In genomic region chr9:34637356-34638137, GRCh38 we compare ENCODE assay signal across 8 cellular contexts. TPM values are rescaled to one million over a fixed set of nuclear protein-coding genes. Genes with fewer than 3 reads are reported as not detected.
DNase-seq lines count a peak whose midpoint lies in the region; ATAC-seq and TF ChIP-seq lines count a peak whose summit lies in the region.

Gene SIGMAR1, minus strand, starts transcription at chr9:34637787. Its CDS starts 90 bp downstream, at chr9:34637697.

- CTCF ChIA-PET in activated CD4-positive, alpha-beta T cell treated with anti-CD3 and anti-CD28 coated beads for 36 hours (lab: Charles Lee), result interaction anchor here (0.6 to 8.3 kb wide), 18 partner anchors 10 to 375 kb away, joined by 3 to 131 read pairs (median 5); partner anchors contain the start of genes DCTN3, GALT, IL11RA and RPP25L

- peak within 1 kb of the TSS; percentile 64 for H3K4me3 ChIP-seq in kidney epithelial cell (ENCODE audit: low read depth, low read length)

- H3K9me3 Mint-ChIP-seq in activated CD4-positive, alpha-beta T cell treated with anti-CD3 and anti-CD28 coated beads for 36 hours (ENCODE audit: low read depth), result no peaks in the 10 kb centered on the region
- no peaks in the 10 kb centered on the region for H3K9me3 Mint-ChIP-seq in chondrocyte (ENCODE audit: low read depth)

- H3K27ac Mint-ChIP-seq in activated CD4-positive, alpha-beta T cell treated with anti-CD3 and anti-CD28 coated beads for 36 hours, result peak within 1 kb of the TSS; percentile 92
- peak within 1 kb of the TSS; percentile 80 for H3K27ac Mint-ChIP-seq in chondrocyte (ENCODE audit: unreplicated experiment)

- H3K36me3 Mint-ChIP-seq in activated CD4-positive, alpha-beta T cell treated with anti-CD3 and anti-CD28 coated beads for 36 hours (ENCODE audit: low read depth), result peaks cover 21% of the 10 kb centered on the region
- H3K36me3 Mint-ChIP-seq in chondrocyte (ENCODE audit: low read depth), result peaks cover 2% of the 10 kb centered on the region

- H3K27me3 ChIP-seq in kidney epithelial cell (ENCODE audit: control insufficient read depth, insufficient read depth, low read length), result no peaks in the 10 kb centered on the region

- POLR2A ChIA-PET in activated CD4-positive, alpha-beta T cell treated with anti-CD3 and anti-CD28 coated beads for 36 hours (lab: Charles Lee), result interaction anchor here (0.5 to 3.4 kb wide), 10 partner anchors 9 to 179 kb away, joined by 3 to 16 read pairs (median 3); partner anchors contain the start of genes DCTN3, DNAI1, FAM219A and GALT

- H3K36me3 ChIP-seq in kidney epithelial cell (ENCODE audit: control insufficient read depth, insufficient read depth, low read length), result no peaks in the 10 kb centered on the region

- H3K27me3 Mint-ChIP-seq in activated CD4-positive, alpha-beta T cell treated with anti-CD3 and anti-CD28 coated beads for 36 hours, result no peaks in the 10 kb centered on the region
- no peaks in the 10 kb centered on the region for H3K27me3 Mint-ChIP-seq in chondrocyte (ENCODE audit: low read depth)

- DNase-seq in AML-193 (lab: John Stamatoyannopoulos, UW), result peak; percentile 69 to 84
- DNase-seq in NCI-H510A treated with DMSO at 0.1 percent for 48 hours (lab: John Stamatoyannopoulos, UW), result peak; percentile 72
- DNase-seq in activated CD4-positive, alpha-beta T cell treated with anti-CD3 and anti-CD28 coated beads for 36 hours, result peak; percentile 96
- DNase-seq in chondrocyte (ENCODE audit: low spot score), result no peak
- peak; percentile 35 for DNase-seq in kidney epithelial cell (ENCODE audit: low read depth)
- DNase-seq in stimulated activated CD4-positive, alpha-beta T cell treated with anti-CD3 and anti-CD28 coated beads, Interleukin-15, amount 100 ng/mL, for 24 hours, result peak; percentile 96

- H3K4me1 Mint-ChIP-seq in activated CD4-positive, alpha-beta T cell treated with anti-CD3 and anti-CD28 coated beads for 36 hours, result peaks cover 40% of the 10 kb centered on the region
- peaks cover 36% of the 10 kb centered on the region for H3K4me1 Mint-ChIP-seq in chondrocyte (ENCODE audit: low read depth)

- peak within 1 kb of the TSS; percentile 84 for H3K4me3 Mint-ChIP-seq in activated CD4-positive, alpha-beta T cell treated with anti-CD3 and anti-CD28 coated beads for 36 hours
- H3K4me3 Mint-ChIP-seq in chondrocyte (ENCODE audit: unreplicated experiment), result peak within 1 kb of the TSS; percentile 88

- TF ChIP-seq CTCF in chondrocyte (IDR thresholded peaks at IDR 0.05) (no peak), kidney epithelial cell (IDR thresholded peaks at IDR 0.05; ENCODE audit: insufficient read depth, low read length, poor library complexity, severe bottlenecking) (no peak)

- TF ChIP-seq POLR2A in GM19193 (IDR thresholded peaks at IDR 0.05; ENCODE audit: extremely low read depth, insufficient read depth, insufficient read length), result peak; percentile 79

- peak; percentile 82 for ATAC-seq in HG03442 (IDR thresholded peaks at IDR 0.05; ENCODE audit: unreplicated experiment)
- peak; percentile 94 for ATAC-seq in activated CD4-positive, alpha-beta T cell treated with anti-CD3 and anti-CD28 coated beads for 36 hours

- intact Hi-C loops in activated CD4-positive, alpha-beta T cell treated with anti-CD3 and anti-CD28 coated beads for 36 hours (cut with DNase I, micrococcal nuclease), result loop anchor here (1.0 to 10.0 kb wide), 10 partner anchors 9 to 1177 kb away; partner anchors contain the start of genes DNAI1 (in 2 of the 2), FAM219A (in 2 of the 2), GALT (in 2 of the 2) and DCTN3 (in 1 of the 2)

RNA-seq across cellular contexts. Expression of gene SIGMAR1, which starts in this region (rescaled TPM):
- total RNA-seq in activated CD4-positive, alpha-beta T cell treated with anti-CD3 and anti-CD28 coated beads for 36 hours, result 10 to 100 TPM; 63.6 to 68.0 TPM
- total RNA-seq in chondrocyte (71.6 to 84.9 TPM (median 76.7 TPM) in 3 replicates), kidney epithelial cell (121 and 129 TPM in 2 replicates)
